In the genomic region with DNA sequence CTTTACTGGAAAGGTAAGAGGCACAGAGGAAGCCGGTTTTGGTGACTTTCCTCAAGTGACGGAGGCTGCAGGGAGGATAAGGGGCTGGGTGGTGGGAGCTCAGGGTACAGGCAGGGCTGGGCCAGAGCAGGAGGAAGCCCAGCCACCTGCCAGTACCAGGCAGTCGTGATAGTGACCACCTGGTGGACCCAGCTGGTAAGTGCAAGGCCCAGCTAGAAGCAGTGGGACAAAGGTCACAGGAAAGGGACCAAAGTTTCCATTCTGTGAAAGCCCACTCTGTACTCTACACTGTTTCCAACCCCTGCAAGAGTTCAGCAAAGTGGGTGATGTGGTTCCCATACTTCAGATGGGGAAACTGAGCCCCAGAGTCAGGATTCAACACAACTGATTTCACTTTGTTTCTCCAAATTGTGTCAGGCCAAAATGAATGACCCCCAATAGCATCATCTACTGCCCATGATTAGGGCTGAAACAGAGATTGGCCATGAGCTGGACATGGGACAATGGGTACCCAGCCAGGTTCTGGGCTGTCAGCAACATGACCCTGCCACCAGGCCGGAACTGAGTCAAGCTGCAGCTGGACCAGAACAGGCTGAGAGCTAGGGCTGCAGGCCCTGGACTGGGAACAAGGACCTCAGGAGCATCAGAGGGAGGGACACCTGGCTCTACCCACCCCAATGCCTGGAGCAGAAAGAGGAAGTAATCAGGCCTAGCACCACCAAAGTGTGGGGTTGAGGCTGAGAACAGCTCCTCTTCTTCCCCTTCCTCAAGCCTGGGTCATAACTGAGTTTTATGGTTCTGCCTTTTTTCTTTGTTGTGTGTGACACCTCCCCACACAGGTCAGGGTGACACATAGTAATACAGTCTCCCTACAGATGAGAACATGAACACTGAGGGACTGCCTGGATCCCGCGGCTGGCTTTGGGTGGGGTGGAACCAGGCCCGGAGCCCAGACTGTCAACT, we compare ENCODE assay signal across 8 cellular contexts. TPM values are rescaled to one million over a fixed set of nuclear protein-coding genes. Genes with fewer than 3 reads are reported as not detected.
DNase-seq lines count a peak whose midpoint lies in the region; ATAC-seq and TF ChIP-seq lines count a peak whose summit lies in the region.

No MANE protein-coding gene starts in this region.

- H3K36me3 ChIP-seq in breast epithelium, result no peaks in the 10 kb centered on the region

- H3K4me3 Mint-ChIP-seq in activated CD4-positive, alpha-beta T cell treated with anti-CD3 and anti-CD28 coated beads, Interleukin-2, amount 10 ng/mL, durations not matched to agents 24 days and 14 days, result no peak overlapping the region
- H3K4me3 Mint-ChIP-seq in memory B cell, result no peak overlapping the region

- H3K27me3 Mint-ChIP-seq in activated CD4-positive, alpha-beta T cell treated with anti-CD3 and anti-CD28 coated beads, Interleukin-2, amount 10 ng/mL, durations not matched to agents 24 days and 14 days, result no peaks in the 10 kb centered on the region
- peaks cover 5% of the 10 kb centered on the region for H3K27me3 Mint-ChIP-seq in memory B cell

- peak; percentile 71 for DNase-seq in activated CD4-positive, alpha-beta T cell treated with anti-CD3 and anti-CD28 coated beads, Interleukin-2, amount 10 ng/mL, durations not matched to agents 24 days and 14 days
- DNase-seq in activated CD4-positive, alpha-beta T cell treated with anti-CD3 and anti-CD28 coated beads, Interleukin-2, amount 50 U/mL, for 4 hours, result no peak
- DNase-seq in NOMO-1 treated with dmso at 0.1 percent for 144 hours (lab: John Stamatoyannopoulos, UW; ENCODE audit: unreplicated experiment) (peak; percentile 73), breast epithelium (ENCODE audit: low spot score in 2 of 2) (no peak), memory B cell (ENCODE audit: low spot score in 2 of 2) (peak in 1 of 2 donors; percentile 15), head of caudate nucleus (no peak), GM19240 (ENCODE audit: insufficient read length, low spot score) (no peak)

- no peak overlapping the region for H3K27ac ChIP-seq in breast epithelium

- no peaks in the 10 kb centered on the region for H3K4me1 ChIP-seq in breast epithelium

- H3K27ac Mint-ChIP-seq in activated CD4-positive, alpha-beta T cell treated with anti-CD3 and anti-CD28 coated beads, Interleukin-2, amount 10 ng/mL, durations not matched to agents 24 days and 14 days, result no peak overlapping the region
- H3K27ac Mint-ChIP-seq in memory B cell, result no peak overlapping the region

- H3K4me3 ChIP-seq in breast epithelium, result no peak overlapping the region

- intact Hi-C loops in activated CD4-positive, alpha-beta T cell treated with anti-CD3 and anti-CD28 coated beads, Interleukin-2, amount 10 ng/mL, durations not matched to agents 24 days and 14 days (cut with micrococcal nuclease), result no loop called here
- intact Hi-C loops in breast epithelium (cut with DNase I; ENCODE audit: low total_unique reads) (no loop called here), head of caudate nucleus (cut with DNase I) (no loop called here)

- no peak for TF ChIP-seq POLR2A in breast epithelium (IDR thresholded peaks at IDR 0.05)

- no peaks in the 10 kb centered on the region for H3K36me3 Mint-ChIP-seq in activated CD4-positive, alpha-beta T cell treated with anti-CD3 and anti-CD28 coated beads, Interleukin-2, amount 10 ng/mL, durations not matched to agents 24 days and 14 days (ENCODE audit: low read depth)
- no peaks in the 10 kb centered on the region for H3K36me3 Mint-ChIP-seq in memory B cell

- H3K9me3 ChIP-seq in breast epithelium, result no peaks in the 10 kb centered on the region

- H3K4me1 Mint-ChIP-seq in activated CD4-positive, alpha-beta T cell treated with anti-CD3 and anti-CD28 coated beads, Interleukin-2, amount 10 ng/mL, durations not matched to agents 24 days and 14 days, result no peaks in the 10 kb centered on the region
- H3K4me1 Mint-ChIP-seq in memory B cell, result peaks cover 7% of the 10 kb centered on the region

- peak in 2 of 3 donors; percentile 20 to 29 for TF ChIP-seq CTCF in breast epithelium (IDR thresholded peaks at IDR 0.05)

- H3K9me3 Mint-ChIP-seq in activated CD4-positive, alpha-beta T cell treated with anti-CD3 and anti-CD28 coated beads, Interleukin-2, amount 10 ng/mL, durations not matched to agents 24 days and 14 days, result no peaks in the 10 kb centered on the region
- H3K9me3 Mint-ChIP-seq in memory B cell, result no peaks in the 10 kb centered on the region

- no peaks in the 10 kb centered on the region for H3K27me3 ChIP-seq in breast epithelium

- ATAC-seq in memory B cell (ENCODE audit: low read depth) (peak; percentile 98), HG02981 (IDR thresholded peaks at IDR 0.05; ENCODE audit: unreplicated experiment) (no peak)

RNA-seq across cellular contexts. Expression of a gene that starts 50.2 kb away (rescaled TPM):
- 0.35 and 0.54 TPM in 2 replicates for total RNA-seq in activated CD4-positive, alpha-beta T cell treated with anti-CD3 and anti-CD28 coated beads, Interleukin-2, amount 10 ng/mL, durations not matched to agents 24 days and 14 days
- total RNA-seq in breast epithelium, result 1 to 10 TPM in 2 of 3 donors, under 1 TPM in 1; 0.96 to 1.6 (median 1.0) TPM

Comparison
In these comparisons a context has a peak if more than half of its experiments do, and no peak if none do; other contexts are left out.
1. DNase-seq: peak in activated CD4-positive, alpha-beta T cell treated with anti-CD3 and anti-CD28 coated beads, Interleukin-2, amount 10 ng/mL, durations not matched to agents 24 days and 14 days (single experiment) and NOMO-1 treated with dmso at 0.1 percent for 144 hours (single experiment); none in activated CD4-positive, alpha-beta T cell treated with anti-CD3 and anti-CD28 coated beads, Interleukin-2, amount 50 U/mL, for 4 hours (0 of 2), breast epithelium (0 of 2), head of caudate nucleus (0 of 42) and GM19240 (single experiment).